Comparison of ENCODE assay signal across 1 cellular context in the genomic region with DNA sequence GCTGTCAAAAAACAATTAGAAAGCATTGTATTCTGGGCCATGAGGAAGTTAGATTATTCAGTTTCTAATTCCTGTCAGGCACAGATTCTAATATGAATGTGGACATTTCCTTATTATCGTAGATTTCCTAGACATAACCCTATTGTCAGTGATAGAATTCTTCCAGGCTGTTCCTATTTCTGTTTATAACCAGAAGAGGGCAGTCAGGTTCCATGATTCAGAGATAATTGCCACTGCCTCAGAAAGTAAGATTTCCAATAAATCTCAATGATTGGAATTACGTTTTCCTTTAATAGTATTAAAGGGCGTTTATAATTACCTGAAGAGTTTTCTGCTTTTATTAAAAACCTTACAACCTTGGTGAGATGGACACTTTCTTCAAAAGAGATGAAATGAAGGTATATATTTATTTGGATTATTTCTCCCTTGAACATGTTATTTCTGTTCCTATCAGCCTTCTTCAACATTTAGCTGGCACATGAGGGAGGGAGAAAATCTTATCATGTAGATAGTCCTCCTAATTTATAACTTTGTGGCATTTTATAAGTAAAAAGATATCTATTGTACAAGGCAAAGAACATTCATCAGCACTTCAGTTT.
TF ChIP-seq lines count a peak whose summit lies in the region.

No MANE protein-coding gene starts in this region.

TF ChIP-seq in WTC11, 78 proteins besides CTCF, POLR2A, EP300 and RAD21 (continued from another document):
- TF ChIP-seq, protein P1, sequence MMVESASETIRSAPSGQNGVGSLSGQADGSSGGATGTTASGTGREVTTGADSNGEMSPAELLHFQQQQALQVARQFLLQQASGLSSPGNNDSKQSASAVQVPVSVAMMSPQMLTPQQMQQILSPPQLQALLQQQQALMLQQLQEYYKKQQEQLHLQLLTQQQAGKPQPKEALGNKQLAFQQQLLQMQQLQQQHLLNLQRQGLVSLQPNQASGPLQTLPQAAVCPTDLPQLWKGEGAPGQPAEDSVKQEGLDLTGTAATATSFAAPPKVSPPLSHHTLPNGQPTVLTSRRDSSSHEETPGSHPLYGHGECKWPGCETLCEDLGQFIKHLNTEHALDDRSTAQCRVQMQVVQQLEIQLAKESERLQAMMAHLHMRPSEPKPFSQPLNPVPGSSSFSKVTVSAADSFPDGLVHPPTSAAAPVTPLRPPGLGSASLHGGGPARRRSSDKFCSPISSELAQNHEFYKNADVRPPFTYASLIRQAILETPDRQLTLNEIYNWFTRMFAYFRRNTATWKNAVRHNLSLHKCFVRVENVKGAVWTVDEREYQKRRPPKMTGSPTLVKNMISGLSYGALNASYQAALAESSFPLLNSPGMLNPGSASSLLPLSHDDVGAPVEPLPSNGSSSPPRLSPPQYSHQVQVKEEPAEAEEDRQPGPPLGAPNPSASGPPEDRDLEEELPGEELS (CRISPR knock-in tag; IDR thresholded peaks at IDR 0.05): no peak
- TF ChIP-seq MYBL2 (CRISPR knock-in tag; IDR thresholded peaks at IDR 0.05) (no peak), NFATC4 (CRISPR knock-in tag; IDR thresholded peaks at IDR 0.05) (no peak), NFYB (CRISPR knock-in tag; conservative IDR thresholded peaks at IDR 0.05; ENCODE audit: low read depth) (no peak), ZNF219 (CRISPR knock-in tag; IDR thresholded peaks at IDR 0.05; ENCODE audit: borderline replicate concordance) (no peak)
- TF ChIP-seq, protein P2, sequence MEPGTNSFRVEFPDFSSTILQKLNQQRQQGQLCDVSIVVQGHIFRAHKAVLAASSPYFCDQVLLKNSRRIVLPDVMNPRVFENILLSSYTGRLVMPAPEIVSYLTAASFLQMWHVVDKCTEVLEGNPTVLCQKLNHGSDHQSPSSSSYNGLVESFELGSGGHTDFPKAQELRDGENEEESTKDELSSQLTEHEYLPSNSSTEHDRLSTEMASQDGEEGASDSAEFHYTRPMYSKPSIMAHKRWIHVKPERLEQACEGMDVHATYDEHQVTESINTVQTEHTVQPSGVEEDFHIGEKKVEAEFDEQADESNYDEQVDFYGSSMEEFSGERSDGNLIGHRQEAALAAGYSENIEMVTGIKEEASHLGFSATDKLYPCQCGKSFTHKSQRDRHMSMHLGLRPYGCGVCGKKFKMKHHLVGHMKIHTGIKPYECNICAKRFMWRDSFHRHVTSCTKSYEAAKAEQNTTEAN (CRISPR knock-in tag; IDR thresholded peaks at IDR 0.05): no peak
- TF ChIP-seq, protein P3, sequence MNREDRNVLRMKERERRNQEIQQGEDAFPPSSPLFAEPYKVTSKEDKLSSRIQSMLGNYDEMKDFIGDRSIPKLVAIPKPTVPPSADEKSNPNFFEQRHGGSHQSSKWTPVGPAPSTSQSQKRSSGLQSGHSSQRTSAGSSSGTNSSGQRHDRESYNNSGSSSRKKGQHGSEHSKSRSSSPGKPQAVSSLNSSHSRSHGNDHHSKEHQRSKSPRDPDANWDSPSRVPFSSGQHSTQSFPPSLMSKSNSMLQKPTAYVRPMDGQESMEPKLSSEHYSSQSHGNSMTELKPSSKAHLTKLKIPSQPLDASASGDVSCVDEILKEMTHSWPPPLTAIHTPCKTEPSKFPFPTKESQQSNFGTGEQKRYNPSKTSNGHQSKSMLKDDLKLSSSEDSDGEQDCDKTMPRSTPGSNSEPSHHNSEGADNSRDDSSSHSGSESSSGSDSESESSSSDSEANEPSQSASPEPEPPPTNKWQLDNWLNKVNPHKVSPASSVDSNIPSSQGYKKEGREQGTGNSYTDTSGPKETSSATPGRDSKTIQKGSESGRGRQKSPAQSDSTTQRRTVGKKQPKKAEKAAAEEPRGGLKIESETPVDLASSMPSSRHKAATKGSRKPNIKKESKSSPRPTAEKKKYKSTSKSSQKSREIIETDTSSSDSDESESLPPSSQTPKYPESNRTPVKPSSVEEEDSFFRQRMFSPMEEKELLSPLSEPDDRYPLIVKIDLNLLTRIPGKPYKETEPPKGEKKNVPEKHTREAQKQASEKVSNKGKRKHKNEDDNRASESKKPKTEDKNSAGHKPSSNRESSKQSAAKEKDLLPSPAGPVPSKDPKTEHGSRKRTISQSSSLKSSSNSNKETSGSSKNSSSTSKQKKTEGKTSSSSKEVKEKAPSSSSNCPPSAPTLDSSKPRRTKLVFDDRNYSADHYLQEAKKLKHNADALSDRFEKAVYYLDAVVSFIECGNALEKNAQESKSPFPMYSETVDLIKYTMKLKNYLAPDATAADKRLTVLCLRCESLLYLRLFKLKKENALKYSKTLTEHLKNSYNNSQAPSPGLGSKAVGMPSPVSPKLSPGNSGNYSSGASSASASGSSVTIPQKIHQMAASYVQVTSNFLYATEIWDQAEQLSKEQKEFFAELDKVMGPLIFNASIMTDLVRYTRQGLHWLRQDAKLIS (CRISPR knock-in tag; IDR thresholded peaks at IDR 0.05; ENCODE audit: borderline replicate concordance): no peak
- TF ChIP-seq, protein P4, sequence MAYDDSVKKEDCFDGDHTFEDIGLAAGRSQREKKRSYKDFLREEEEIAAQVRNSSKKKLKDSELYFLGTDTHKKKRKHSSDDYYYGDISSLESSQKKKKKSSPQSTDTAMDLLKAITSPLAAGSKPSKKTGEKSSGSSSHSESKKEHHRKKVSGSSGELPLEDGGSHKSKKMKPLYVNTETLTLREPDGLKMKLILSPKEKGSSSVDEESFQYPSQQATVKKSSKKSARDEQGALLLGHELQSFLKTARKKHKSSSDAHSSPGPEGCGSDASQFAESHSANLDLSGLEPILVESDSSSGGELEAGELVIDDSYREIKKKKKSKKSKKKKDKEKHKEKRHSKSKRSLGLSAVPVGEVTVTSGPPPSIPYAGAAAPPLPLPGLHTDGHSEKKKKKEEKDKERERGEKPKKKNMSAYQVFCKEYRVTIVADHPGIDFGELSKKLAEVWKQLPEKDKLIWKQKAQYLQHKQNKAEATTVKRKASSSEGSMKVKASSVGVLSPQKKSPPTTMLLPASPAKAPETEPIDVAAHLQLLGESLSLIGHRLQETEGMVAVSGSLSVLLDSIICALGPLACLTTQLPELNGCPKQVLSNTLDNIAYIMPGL (CRISPR knock-in tag; IDR thresholded peaks at IDR 0.05): no peak
TF ChIP-seq in WTC11: peak in this region for 0.
